Comparison of ENCODE assay signal across 1 cellular context in the genomic region with DNA sequence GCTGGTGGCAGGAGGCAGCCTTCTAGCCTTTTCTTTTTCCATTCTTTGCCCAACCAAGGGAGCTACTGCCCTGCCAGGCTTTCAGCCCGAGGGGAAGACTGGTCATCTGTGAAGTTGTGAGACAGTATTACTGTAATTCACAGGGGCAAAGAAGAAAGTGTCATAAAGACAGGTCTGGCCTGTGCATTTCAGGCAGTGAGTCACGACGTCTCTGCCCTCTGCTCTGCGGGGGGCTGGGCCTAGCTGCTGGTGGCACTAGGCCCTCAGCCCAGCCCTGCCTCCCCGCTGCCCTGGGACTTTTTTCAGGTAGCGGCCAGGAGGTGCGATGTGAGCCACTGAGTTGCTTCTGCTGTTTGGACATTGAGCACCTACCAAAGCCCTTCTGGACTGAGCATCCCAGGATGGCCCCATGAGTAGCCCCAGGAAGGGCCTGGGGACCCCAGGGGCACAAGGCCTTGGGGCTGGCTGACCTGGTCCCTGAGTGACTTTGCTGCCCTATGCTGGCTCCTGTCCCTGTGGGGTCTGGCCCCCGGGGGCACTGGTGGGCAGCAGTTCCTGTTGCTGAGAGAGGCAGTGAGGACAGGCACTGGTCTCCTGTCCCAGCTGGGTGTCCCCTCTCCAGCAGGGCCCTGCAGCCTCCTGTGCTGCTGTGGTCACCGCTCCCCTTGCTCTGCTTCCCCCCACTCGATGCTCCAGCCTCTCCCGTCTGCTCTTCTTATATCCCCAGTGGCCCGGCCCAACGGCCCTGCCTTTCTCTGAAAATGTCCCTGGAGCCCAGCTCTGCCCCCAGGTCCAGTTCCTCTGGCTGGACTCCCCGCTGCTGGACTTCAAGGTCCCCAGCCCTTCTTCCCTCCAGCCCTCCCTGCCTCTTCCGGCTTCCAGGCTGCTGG.
TF ChIP-seq lines count a peak whose summit lies in the region.

No MANE protein-coding gene starts in this region.

TF ChIP-seq in H1, 55 proteins besides CTCF, POLR2A, EP300 and RAD21:
- no peak for TF ChIP-seq SIX5 (IDR thresholded peaks at IDR 0.05; ENCODE audit: low read depth, low read length)
- no peak for TF ChIP-seq CTBP2 (IDR thresholded peaks at IDR 0.05; ENCODE audit: borderline replicate concordance, insufficient read depth, insufficient read length, low read length)
- no peak for TF ChIP-seq FOSL1 (IDR thresholded peaks at IDR 0.05; ENCODE audit: insufficient read depth, low read depth, low read length)
- TF ChIP-seq RNF2 (IDR thresholded peaks at IDR 0.05; ENCODE audit: borderline replicate concordance, low read depth, low read length, missing control alignments, poor library complexity, severe bottlenecking): no peak
- no peak for TF ChIP-seq BACH1 (IDR thresholded peaks at IDR 0.05; ENCODE audit: low read length)
- no peak for TF ChIP-seq HDAC2 (IDR thresholded peaks at IDR 0.05; ENCODE audit: borderline replicate concordance in 1 of 2, low read depth in 2 of 2, low read length in 2 of 2)
- no peak for TF ChIP-seq TBP (IDR thresholded peaks at IDR 0.05; ENCODE audit: low read depth, low read length)
- no peak for TF ChIP-seq SP1 (IDR thresholded peaks at IDR 0.05; ENCODE audit: low read depth, low read length)
- no peak for TF ChIP-seq JUND (IDR thresholded peaks at IDR 0.05; ENCODE audit: low read length)
- no peak for TF ChIP-seq SUZ12 (IDR thresholded peaks at IDR 0.05; ENCODE audit: low read length)
- TF ChIP-seq TAF7 (optimal IDR thresholded peaks at IDR 0.05; ENCODE audit: borderline replicate concordance, low read depth, low read length): no peak
- no peak for TF ChIP-seq RBBP5 (IDR thresholded peaks at IDR 0.05; ENCODE audit: borderline replicate concordance, low read depth, low read length)
- no peak for TF ChIP-seq SP4 (IDR thresholded peaks at IDR 0.05; ENCODE audit: low read length)
- TF ChIP-seq TCF12 (IDR thresholded peaks at IDR 0.05; ENCODE audit: low read depth, low read length): no peak
- TF ChIP-seq CBX5 (IDR thresholded peaks at IDR 0.05; ENCODE audit: low read depth, low read length): no peak
- TF ChIP-seq NRF1 (IDR thresholded peaks at IDR 0.05; ENCODE audit: low read depth, low read length): no peak
- no peak for TF ChIP-seq POU5F1 (IDR thresholded peaks at IDR 0.05; ENCODE audit: low read depth, low read length)
